ENCODE assay signal across 13 cellular contexts in genomic region chr9:94174164-94174563, GRCh38.
DNase-seq lines count a peak whose midpoint lies in the region; ATAC-seq and TF ChIP-seq lines count a peak whose summit lies in the region.
"Had no signal": no experiment of that assay in that cellular context is flagged by ENCODE, and none has a peak within 500 bp of the region (broad histone marks: within the 10 kb centered on the region; RNA-seq: fewer than 3 reads in every experiment).

No MANE protein-coding gene starts in this region.

- no peak overlapping the region for H2AFZ ChIP-seq in ACC112 (ENCODE audit: low read length, unreplicated experiment)

- ATAC-seq in WTC11 (no peak), gastroesophageal sphincter (no peak), HG02588 (IDR thresholded peaks at IDR 0.05; ENCODE audit: unreplicated experiment) (no peak)

- WGBS in gastroesophageal sphincter (ENCODE audit: low coverage in 1 of 2), 2 donors: 22% methylated on average over 1 of the region's 1 CpG; no CpG with 5 or more reads in 1 of the 2 donors

- peak overlapping the region; percentile 4; the same call in 1 of the 2 replicates for H3K4me3 ChIP-seq in ACC112 (ENCODE audit: low read depth, low read length)
- no peak overlapping the region for H3K4me3 ChIP-seq in CD4-positive, alpha-beta memory T cell (ENCODE audit: low read length in 2 of 2)
- H3K4me3 ChIP-seq in gastroesophageal sphincter: no peak overlapping the region
- H3K4me3 ChIP-seq: suprapubic skin had no signal

- intact Hi-C loops in CD4-positive, alpha-beta memory T cell (cut with micrococcal nuclease): no loop called here

- POLR2A ChIA-PET in CD4-positive, alpha-beta memory T cell (lab: Charles Lee; ENCODE audit: partially characterized antibody): no interaction called here
- POLR2A ChIA-PET in WTC11 (lab: Charles Lee): no interaction called here

- H3K9me3 ChIP-seq in CD4-positive, alpha-beta memory T cell (ENCODE audit: control insufficient read depth in 1 of 2, low read length in 2 of 2): no peaks in the 10 kb centered on the region
- H3K9me3 ChIP-seq in gastroesophageal sphincter: no peaks in the 10 kb centered on the region
- H3K9me3 ChIP-seq: suprapubic skin had no signal

- H3K4me1 ChIP-seq in ACC112 (ENCODE audit: control insufficient read depth, insufficient read depth, low read length, unreplicated experiment) (peaks cover 74% of the 10 kb centered on the region), gastroesophageal sphincter (peaks cover 34 to 100% (median 46%) of the 10 kb centered on the region in 3 donors)
- H3K4me1 ChIP-seq in CD4-positive, alpha-beta memory T cell (ENCODE audit: insufficient read depth, low read length): peaks cover 92% of the 10 kb centered on the region

- no peak for TF ChIP-seq POLR2A in gastroesophageal sphincter (IDR thresholded peaks at IDR 0.05)

- TF ChIP-seq EP300 in gastroesophageal sphincter (IDR thresholded peaks at IDR 0.05): no peak

- peaks cover 55 to 94% (median 76%) of the 10 kb centered on the region in 4 donors for H3K4me1 Mint-ChIP-seq in CD4-positive, alpha-beta memory T cell
- H3K4me1 Mint-ChIP-seq in WTC11 (peaks cover 54% of the 10 kb centered on the region), osteocyte (ENCODE audit: unreplicated experiment) (peaks cover 79% of the 10 kb centered on the region)

- peaks cover 21 to 58% of the 10 kb centered on the region in 2 donors for H3K36me3 Mint-ChIP-seq in CD4-positive, alpha-beta memory T cell
- H3K36me3 Mint-ChIP-seq in WTC11 (peaks cover 43% of the 10 kb centered on the region), osteocyte (ENCODE audit: unreplicated experiment) (peaks cover 43% of the 10 kb centered on the region)

- no peak for DNase-seq in CD4-positive, alpha-beta memory T cell
- DNase-seq in WTC11 (ENCODE audit: low spot score) (no peak), MV-4-11 (lab: John Stamatoyannopoulos, UW) (no peak), caudate nucleus (lab: John Stamatoyannopoulos, UW) (no peak), osteocyte (ENCODE audit: extremely low spot score, unreplicated experiment) (no peak)
- DNase-seq: head of caudate nucleus; NK-92 treated with Interleukin-12 subunit alpha and Interleukin-12 subunit beta, amount 100 ng/mL, for 24 hours had no signal

- CTCF ChIA-PET in CD4-positive, alpha-beta memory T cell (lab: Charles Lee; ENCODE audit: partially characterized antibody): interaction anchor here (0.6 to 1.2 kb wide), 3 partner anchors 10 to 590 kb away, joined by 3 to 5 read pairs (median 3); no protein-coding TSS in a partner anchor
- CTCF ChIA-PET in WTC11 (lab: Charles Lee): no interaction called here

- H3K27ac Mint-ChIP-seq in CD4-positive, alpha-beta memory T cell: peak overlapping the region; percentile 47 to 83 (median 60)
- H3K27ac Mint-ChIP-seq in WTC11 (peak overlapping the region; percentile 29; the same call in 1 of the 2 replicates), osteocyte (ENCODE audit: unreplicated experiment) (no peak overlapping the region)

- peaks cover 98% of the 10 kb centered on the region for H3K79me2 ChIP-seq in ACC112 (ENCODE audit: control insufficient read depth, insufficient read depth, low read length, unreplicated experiment)

- peak overlapping the region in 4 of 8 donors; percentile 28 to 63 (median 54) for H3K4me3 Mint-ChIP-seq in CD4-positive, alpha-beta memory T cell
- no peak overlapping the region for H3K4me3 Mint-ChIP-seq in WTC11
- H3K4me3 Mint-ChIP-seq in osteocyte (ENCODE audit: unreplicated experiment): no peak overlapping the region
- H3K4me3 Mint-ChIP-seq: nephron had no signal

- H3K27me3 ChIP-seq in ACC112 (ENCODE audit: insufficient read depth, low read length) (no peaks in the 10 kb centered on the region), gastroesophageal sphincter (no peaks in the 10 kb centered on the region)
- no peaks in the 10 kb centered on the region for H3K27me3 ChIP-seq in CD4-positive, alpha-beta memory T cell (ENCODE audit: insufficient read depth, low read length)
- H3K27me3 ChIP-seq: suprapubic skin had no signal

- no peak for TF ChIP-seq CTCF in WTC11 (IDR thresholded peaks at IDR 0.05)
- TF ChIP-seq CTCF in gastroesophageal sphincter (IDR thresholded peaks at IDR 0.05): no peak
- no peak for TF ChIP-seq CTCF in osteocyte (IDR thresholded peaks at IDR 0.05)

- H3K36me3 ChIP-seq in ACC112 (ENCODE audit: insufficient read depth, low read length): peaks cover 52% of the 10 kb centered on the region
- H3K36me3 ChIP-seq in CD4-positive, alpha-beta memory T cell (ENCODE audit: insufficient read depth, low read length): peaks cover 6% of the 10 kb centered on the region
- H3K36me3 ChIP-seq in gastroesophageal sphincter: peaks cover 5 to 22% of the 10 kb centered on the region in 2 donors

- H3K9me3 Mint-ChIP-seq in CD4-positive, alpha-beta memory T cell: no peaks in the 10 kb centered on the region
- H3K9me3 Mint-ChIP-seq in WTC11: no peaks in the 10 kb centered on the region
- no peaks in the 10 kb centered on the region for H3K9me3 Mint-ChIP-seq in osteocyte (ENCODE audit: unreplicated experiment)
- H3K9me3 Mint-ChIP-seq: brain, nephron had no signal

- H3K27me3 Mint-ChIP-seq in CD4-positive, alpha-beta memory T cell: no peaks in the 10 kb centered on the region
- no peaks in the 10 kb centered on the region for H3K27me3 Mint-ChIP-seq in WTC11 (ENCODE audit: low read depth)
- H3K27me3 Mint-ChIP-seq in osteocyte (ENCODE audit: unreplicated experiment): no peaks in the 10 kb centered on the region

- peak overlapping the region; percentile 51 for H3K27ac ChIP-seq in ACC112 (ENCODE audit: low read depth, low read length)
- no peak overlapping the region for H3K27ac ChIP-seq in CD4-positive, alpha-beta memory T cell (ENCODE audit: low read depth, low read length)
- H3K27ac ChIP-seq in gastroesophageal sphincter: peak overlapping the region; percentile 47 to 100 (median 64)
- no peak overlapping the region for H3K27ac ChIP-seq in caudate nucleus (ENCODE audit: low read depth, low read length)
- H3K27ac ChIP-seq: suprapubic skin had no signal

TF ChIP-seq in WTC11, 78 proteins besides CTCF, POLR2A, EP300 and RAD21 (continues in another document):
- TF ChIP-seq ATF2 (CRISPR knock-in tag; IDR thresholded peaks at IDR 0.05; ENCODE audit: borderline replicate concordance, low read depth): no peak
- TF ChIP-seq HMGXB4 (CRISPR knock-in tag; IDR thresholded peaks at IDR 0.05): no peak
- no peak for TF ChIP-seq USF1 (CRISPR knock-in tag; IDR thresholded peaks at IDR 0.05)
- no peak for TF ChIP-seq TCF7 (CRISPR knock-in tag; IDR thresholded peaks at IDR 0.05; ENCODE audit: low read depth)
- TF ChIP-seq ETV6 (CRISPR knock-in tag; IDR thresholded peaks at IDR 0.05): no peak
- no peak for TF ChIP-seq NR2C2 (CRISPR knock-in tag; IDR thresholded peaks at IDR 0.05)

Comparison
In these comparisons a context has a peak if more than half of its experiments do, and no peak if none do; other contexts are left out.
1. H3K27ac ChIP-seq: peak in ACC112 (single experiment) and gastroesophageal sphincter (4 of 4); none in CD4-positive, alpha-beta memory T cell (single experiment) and caudate nucleus (single experiment).